Comparison of ENCODE assay signal across 25 cellular contexts in genomic region chr17:80430446-80431245, GRCh38. TPM values are rescaled to one million over a fixed set of nuclear protein-coding genes. Genes with fewer than 3 reads are reported as not detected.
A peak's percentile ranks its signal among the peaks of the same experiment; 100 is the strongest.
DNase-seq lines count a peak whose midpoint lies in the region; ATAC-seq, FAIRE-seq and TF ChIP-seq lines count a peak whose summit lies in the region.
"Had no signal": no experiment of that assay in that cellular context is flagged by ENCODE, and none has a peak within 500 bp of the region (broad histone marks: within the 10 kb centered on the region; RNA-seq: fewer than 3 reads in every experiment).

No MANE protein-coding gene starts in this region.

- DNase-seq in NCI-H2171 (lab: John Stamatoyannopoulos, UW) (peak; percentile 52), NCI-H2171 treated with DMSO at 0.1 percent for 48 hours (lab: John Stamatoyannopoulos, UW) (no peak), RWPE1 (ENCODE audit: low spot score) (no peak), kidney (peak; percentile 50), spleen (peak; percentile 56), putamen (ENCODE audit: low spot score) (no peak), NCI-H187 (lab: John Stamatoyannopoulos, UW) (no peak)
- DNase-seq: 8988T; C1 segment of cervical spinal cord; Calu3; CD8-positive, alpha-beta memory T cell; DMS153; GF-D8; H7; KG1; NCI-H1092; NCI-H1436; NCI-H1930; NCI-H524 treated with DMSO at 0.1 percent for 48 hours; NCI-H82; SHP77; SW 1271 had no signal

- no peaks in the 10 kb centered on the region for H3K27me3 ChIP-seq in spleen (replicated peaks in 1 of 7)
- H3K27me3 ChIP-seq: Peyer's patch had no signal

- WGBS in spleen, 5 donors: 79 to 92% (median 89%) methylated on average over 6 to 15 of the region's 15 CpGs

- no peak overlapping the region for H3K9ac ChIP-seq in kidney (ENCODE audit: low read length in 2 of 2)

- CTCF ChIA-PET in RWPE1 (lab: Yijun Ruan, JAX): no interaction called here

- H3K4me3 ChIP-seq in kidney (ENCODE audit: low read length in 2 of 2) (no peak overlapping the region), spleen (no peak overlapping the region)
- H3K4me3 ChIP-seq: Peyer's patch, SK-N-MC had no signal

- no peak for TF ChIP-seq CTCF in RWPE1 (conservative IDR thresholded peaks at IDR 0.05; ENCODE audit: low read depth)
- TF ChIP-seq CTCF in kidney (IDR thresholded peaks at IDR 0.05; ENCODE audit: borderline replicate concordance, extremely low read depth, insufficient read depth): no peak
- no peak for TF ChIP-seq CTCF in spleen (IDR thresholded peaks at IDR 0.05 in 8 of 11, conservative IDR thresholded peaks at IDR 0.05 in 3 of 11)

- H3K4me1 ChIP-seq in kidney (ENCODE audit: control insufficient read depth in 1 of 2, insufficient read depth in 1 of 2, low read depth in 1 of 2, low read length in 2 of 2) (peaks cover 0 to 2% of the 10 kb centered on the region in 2 donors), spleen (peaks cover 7 to 28% (median 12%) of the 10 kb centered on the region in 6 donors)

- H3K36me3 ChIP-seq in kidney (ENCODE audit: control insufficient read depth in 1 of 2, insufficient read depth in 2 of 2, low read length in 2 of 2): no peaks in the 10 kb centered on the region
- H3K36me3 ChIP-seq in spleen: peaks cover 0 to 29% (median 3%) of the 10 kb centered on the region in 6 donors
- H3K36me3 ChIP-seq: Peyer's patch had no signal

- intact Hi-C loops in kidney (cut with DNase I) (no loop called here), spleen (cut with DNase I; ENCODE audit: low total_unique reads) (no loop called here)

- H3K27ac ChIP-seq in RWPE1 (peak overlapping the region; percentile 10; the same call in 1 of the 2 replicates), kidney (ENCODE audit: low read depth in 2 of 2, low read length in 2 of 2) (no peak overlapping the region), spleen (no peak overlapping the region)
- H3K27ac ChIP-seq: Peyer's patch, SK-N-MC had no signal

- FAIRE-seq in kidney (lab: Jason Lieb, UNC): no peak

- TF ChIP-seq POLR2A in spleen (IDR thresholded peaks at IDR 0.05): no peak

- POLR2A ChIA-PET in RWPE1 (lab: Yijun Ruan, JAX; ENCODE audit: low non-redundant PET): no interaction called here

- H3K9me3 ChIP-seq in kidney (ENCODE audit: control insufficient read depth in 1 of 2, low read length in 2 of 2): no peaks in the 10 kb centered on the region
- H3K9me3 ChIP-seq in spleen: no peaks in the 10 kb centered on the region
- H3K9me3 ChIP-seq: Peyer's patch had no signal

- no peak for ATAC-seq in HG02884 (IDR thresholded peaks at IDR 0.05; ENCODE audit: unreplicated experiment)

RNA-seq across cellular contexts. Expression of gene ENDOV, which starts 15.7 kb away (rescaled TPM):
- 28.0 TPM for total RNA-seq in kidney
- polyA plus RNA-seq in kidney (ENCODE audit: insufficient read depth, low read depth, low replicate concordance): 20.3 TPM
- total RNA-seq in spleen: 10 to 100 TPM; 20.3 to 47.4 (median 29.0) TPM
- 10 to 100 TPM in 2 of 3 donors, 1 to 10 TPM in 1; 9.7 to 22.2 (median 18.9) TPM for polyA plus RNA-seq in spleen

RNA-seq across cellular contexts. Expression of gene NPTX1, which starts 45.8 kb away (rescaled TPM):
- total RNA-seq in kidney (0.31 TPM), spleen (10 to 100 TPM in 1 of 7 donors, 1 to 10 TPM in 5, under 1 TPM in 1; 0.60 to 14.0 (median 7.3) TPM)
- polyA plus RNA-seq in kidney (ENCODE audit: insufficient read depth, low read depth, low replicate concordance) (0.39 TPM), spleen (under 1 TPM; 0.04 to 0.48 (median 0.15) TPM)
- polyA plus RNA-seq: CD8-positive, alpha-beta memory T cell had no signal

Comparison
In these comparisons a context has a peak if more than half of its experiments do, and no peak if none do; other contexts are left out.
1. DNase-seq: peak in NCI-H2171 (single experiment), kidney (single experiment) and spleen (single experiment); none in NCI-H2171 treated with DMSO at 0.1 percent for 48 hours (single experiment), RWPE1 (single experiment), putamen (single experiment) and NCI-H187 (0 of 2).